Comparison of ENCODE assay signal across 10 cellular contexts in genomic region chr7:99273561-99273960, GRCh38. TPM values are rescaled to one million over a fixed set of nuclear protein-coding genes. Genes with fewer than 3 reads are reported as not detected.
DNase-seq lines count a peak whose midpoint lies in the region; ATAC-seq and TF ChIP-seq lines count a peak whose summit lies in the region.
"Not testable (repeated sequence)": the region's sequence is repeated elsewhere in the genome, so short reads cannot be mapped to it uniquely, and the experiment has no call there.
"Had no signal": no experiment of that assay in that cellular context is flagged by ENCODE, and none has a peak within 500 bp of the region (broad histone marks: within the 10 kb centered on the region; RNA-seq: fewer than 3 reads in every experiment).

No MANE protein-coding gene starts in this region.

- not testable (repeated sequence) for TF ChIP-seq CTCF in HEK293 (tag by site-specific recombination; IDR thresholded peaks at IDR 0.05); RWPE1 (conservative IDR thresholded peaks at IDR 0.05; ENCODE audit: low read depth); esophagus squamous epithelium (IDR thresholded peaks at IDR 0.05); smooth muscle cell (IDR thresholded peaks at IDR 0.05; ENCODE audit: borderline replicate concordance, insufficient read depth, poor library complexity, severe bottlenecking)

- 79 to 80% methylated on average over 1 of the region's 1 CpG for WGBS in esophagus squamous epithelium, 2 donors
- 88% methylated on average over 1 of the region's 1 CpG for WGBS in smooth muscle cell (ENCODE audit: low lambda C conversion rate)

- not testable (repeated sequence) for H4K20me1 ChIP-seq in smooth muscle cell (ENCODE audit: low read depth)

- ATAC-seq in activated T-helper 17 cell treated with anti-CD3 and anti-CD28 coated beads, Interleukin-2, amount 50 U/mL, for 72 hours (replicated peaks); activated naive CD8-positive, alpha-beta T cell treated with anti-CD3 and anti-CD28 coated beads, Interleukin-2, amount 50 U/mL, for 24 hours: not testable (repeated sequence)

- not testable (repeated sequence) for DNase-seq in RWPE1 (ENCODE audit: low spot score); activated CD4-positive, alpha-beta memory T cell treated with anti-CD3 and anti-CD28 coated beads for 36 hours; activated naive CD8-positive, alpha-beta T cell treated with anti-CD3 and anti-CD28 coated beads, Interleukin-2, amount 50 U/mL, for 24 hours; esophagus squamous epithelium (lab: John Stamatoyannopoulos, UW); smooth muscle cell (lab: John Stamatoyannopoulos, UW; ENCODE audit: unreplicated experiment)

- H3K4me1 ChIP-seq in HEK293 (ENCODE audit: control insufficient read depth, insufficient read depth, low read length); smooth muscle cell (ENCODE audit: low read depth): not testable (repeated sequence)
- H3K4me1 ChIP-seq in esophagus squamous epithelium: peaks cover 0 to 33% (median 10%) of the 10 kb centered on the region in 3 donors

- H3K36me3 Mint-ChIP-seq in activated CD4-positive, alpha-beta memory T cell treated with anti-CD3 and anti-CD28 coated beads for 36 hours; activated T-helper 17 cell treated with anti-CD3 and anti-CD28 coated beads, Interleukin-2, amount 50 U/mL, for 72 hours (ENCODE audit: low read depth); activated naive CD8-positive, alpha-beta T cell treated with anti-CD3 and anti-CD28 coated beads, Interleukin-2, amount 50 U/mL, for 24 hours (ENCODE audit: low read depth): not testable (repeated sequence)

- peak overlapping the region; percentile 83 for H3K27ac Mint-ChIP-seq in activated CD4-positive, alpha-beta memory T cell treated with anti-CD3 and anti-CD28 coated beads for 36 hours
- peak overlapping the region; percentile 89 for H3K27ac Mint-ChIP-seq in activated T-helper 17 cell treated with anti-CD3 and anti-CD28 coated beads, Interleukin-2, amount 50 U/mL, for 72 hours
- peak overlapping the region; percentile 88 for H3K27ac Mint-ChIP-seq in activated naive CD8-positive, alpha-beta T cell treated with anti-CD3 and anti-CD28 coated beads, Interleukin-2, amount 50 U/mL, for 24 hours

- not testable (repeated sequence) for H3K36me3 ChIP-seq in HEK293 (ENCODE audit: control insufficient read depth in 2 of 2, insufficient read depth in 1 of 2, low read length in 2 of 2); esophagus squamous epithelium; smooth muscle cell (ENCODE audit: low read depth)

- not testable (repeated sequence) for TF ChIP-seq POLR2A in esophagus squamous epithelium (IDR thresholded peaks at IDR 0.05)

- POLR2A ChIA-PET in HEK293 (lab: Yijun Ruan, JAX): interaction anchor here (0.7 kb wide), 1 partner anchor 22 kb away, joined by 3 read pairs; no protein-coding TSS in a partner anchor
- POLR2A ChIA-PET in RWPE1 (lab: Yijun Ruan, JAX; ENCODE audit: low non-redundant PET): not testable (repeated sequence)
- POLR2A ChIA-PET in activated CD4-positive, alpha-beta memory T cell treated with anti-CD3 and anti-CD28 coated beads for 36 hours (lab: Charles Lee): interaction anchor here (1.1 kb wide), 1 partner anchor 129 kb away, joined by 4 read pairs; no protein-coding TSS in a partner anchor

- not testable (repeated sequence) for H2AFZ ChIP-seq in smooth muscle cell (ENCODE audit: low read depth)

- CTCF ChIA-PET in HEK293 (lab: Yijun Ruan, JAX): not testable (repeated sequence)
- CTCF ChIA-PET in RWPE1 (lab: Yijun Ruan, JAX): interaction anchor here (0.6 to 0.7 kb wide), 2 partner anchors 40 to 41 kb away, joined by 3 to 4 read pairs; no protein-coding TSS in a partner anchor
- CTCF ChIA-PET in activated CD4-positive, alpha-beta memory T cell treated with anti-CD3 and anti-CD28 coated beads for 36 hours (lab: Charles Lee): interaction anchor here (1.0 to 1.9 kb wide), 4 partner anchors 10 to 52 kb away, joined by 3 to 8 read pairs (median 4); partner anchors contain the start of gene ARPC1A

- not testable (repeated sequence) for H3K9me3 Mint-ChIP-seq in activated CD4-positive, alpha-beta memory T cell treated with anti-CD3 and anti-CD28 coated beads for 36 hours; activated T-helper 17 cell treated with anti-CD3 and anti-CD28 coated beads, Interleukin-2, amount 50 U/mL, for 72 hours; activated naive CD8-positive, alpha-beta T cell treated with anti-CD3 and anti-CD28 coated beads, Interleukin-2, amount 50 U/mL, for 24 hours

- intact Hi-C loops in activated CD4-positive, alpha-beta memory T cell treated with anti-CD3 and anti-CD28 coated beads for 36 hours (cut with micrococcal nuclease); esophagus squamous epithelium (cut with DNase I): not testable (repeated sequence)

- H3F3A ChIP-seq in smooth muscle cell (ENCODE audit: low read depth): not testable (repeated sequence)

- H3K9me3 ChIP-seq in HEK293 (ENCODE audit: control insufficient read depth, insufficient read depth, low read depth, low read length); esophagus squamous epithelium; smooth muscle cell (replicated peaks; ENCODE audit: low read depth): not testable (repeated sequence)

- not testable (repeated sequence) for H3K4me3 ChIP-seq in HEK293 (ENCODE audit: low read depth, low read length); esophagus squamous epithelium; smooth muscle cell

- not testable (repeated sequence) for H3K79me2 ChIP-seq in smooth muscle cell (ENCODE audit: low read depth)

- H3K27me3 Mint-ChIP-seq in activated CD4-positive, alpha-beta memory T cell treated with anti-CD3 and anti-CD28 coated beads for 36 hours; activated T-helper 17 cell treated with anti-CD3 and anti-CD28 coated beads, Interleukin-2, amount 50 U/mL, for 72 hours; activated naive CD8-positive, alpha-beta T cell treated with anti-CD3 and anti-CD28 coated beads, Interleukin-2, amount 50 U/mL, for 24 hours: not testable (repeated sequence)

- not testable (repeated sequence) for H3K4me3 Mint-ChIP-seq in activated CD4-positive, alpha-beta memory T cell treated with anti-CD3 and anti-CD28 coated beads for 36 hours; activated naive CD8-positive, alpha-beta T cell treated with anti-CD3 and anti-CD28 coated beads, Interleukin-2, amount 50 U/mL, for 24 hours
- H3K4me3 Mint-ChIP-seq in activated T-helper 17 cell treated with anti-CD3 and anti-CD28 coated beads, Interleukin-2, amount 50 U/mL, for 72 hours: peak overlapping the region; percentile 63

- H3K27me3 ChIP-seq in esophagus squamous epithelium; smooth muscle cell (ENCODE audit: low read depth): not testable (repeated sequence)

- H3K4me2 ChIP-seq in smooth muscle cell: not testable (repeated sequence)

- H3K9ac ChIP-seq in smooth muscle cell (ENCODE audit: low read depth): not testable (repeated sequence)

- H3K27ac ChIP-seq in HEK293 (ENCODE audit: extremely low read depth, low read depth, low read length): not testable (repeated sequence)
- H3K27ac ChIP-seq in RWPE1: peak overlapping the region; percentile 95
- H3K27ac ChIP-seq in esophagus squamous epithelium: peak overlapping the region in 3 of 4 donors; percentile 75 to 82 (median 76)
- peak overlapping the region; percentile 76 for H3K27ac ChIP-seq in smooth muscle cell (ENCODE audit: low read depth)

- H3K4me1 Mint-ChIP-seq in activated CD4-positive, alpha-beta memory T cell treated with anti-CD3 and anti-CD28 coated beads for 36 hours (ENCODE audit: low read depth): peaks cover 12% of the 10 kb centered on the region
- H3K4me1 Mint-ChIP-seq in activated T-helper 17 cell treated with anti-CD3 and anti-CD28 coated beads, Interleukin-2, amount 50 U/mL, for 72 hours: peaks cover 17% of the 10 kb centered on the region
- peaks cover 24% of the 10 kb centered on the region for H3K4me1 Mint-ChIP-seq in activated naive CD8-positive, alpha-beta T cell treated with anti-CD3 and anti-CD28 coated beads, Interleukin-2, amount 50 U/mL, for 24 hours

TF ChIP-seq in HEK293, 187 proteins besides CTCF, POLR2A, EP300 and RAD21:
- TF ChIP-seq ZNF266 (tag by site-specific recombination; IDR thresholded peaks at IDR 0.05; ENCODE audit: low read depth): 0 out of 2 replicates have a peak, but pooled peaks have one; percentile 19
- peak; percentile 81 for TF ChIP-seq ZNF121 (tag by site-specific recombination; IDR thresholded peaks at IDR 0.05)
- TF ChIP-seq ZNF366 (tag by site-specific recombination; conservative IDR thresholded peaks at IDR 0.05): peak; percentile 72
- TF ChIP-seq ZNF670 (tag by site-specific recombination; IDR thresholded peaks at IDR 0.05; ENCODE audit: low read depth): peak; percentile 63; the same call in 1 of the 2 replicates
- TF ChIP-seq PRDM1 (tag by site-specific recombination; IDR thresholded peaks at IDR 0.05): peak; percentile 99

RNA-seq across cellular contexts. Expression of gene MYH16, which starts 0.9 kb away (rescaled TPM):
- not detected for total RNA-seq in activated CD4-positive, alpha-beta memory T cell treated with anti-CD3 and anti-CD28 coated beads for 36 hours
- not detected for total RNA-seq in activated T-helper 17 cell treated with anti-CD3 and anti-CD28 coated beads, Interleukin-2, amount 50 U/mL, for 72 hours
- total RNA-seq in esophagus squamous epithelium (under 1 TPM in 1 of 4 donors, not detected in 3; 0.76 TPM), smooth muscle cell (not detected in 2 replicates)
- not detected in 2 replicates for polyA plus RNA-seq in smooth muscle cell
- total RNA-seq: H1, OCI-LY7 had no signal
- polyA plus RNA-seq: CD14-positive monocyte, H1 had no signal

RNA-seq across cellular contexts. Expression of gene ARPC1A, which starts 52.1 kb away (rescaled TPM):
- 10 to 100 TPM; 66.9 to 70.0 TPM for total RNA-seq in activated CD4-positive, alpha-beta memory T cell treated with anti-CD3 and anti-CD28 coated beads for 36 hours
- total RNA-seq in activated T-helper 17 cell treated with anti-CD3 and anti-CD28 coated beads, Interleukin-2, amount 50 U/mL, for 72 hours: 10 to 100 TPM; 47.4 to 74.1 TPM
- total RNA-seq in esophagus squamous epithelium (100 to 1,000 TPM; 114 to 155 (median 154) TPM), smooth muscle cell (80.8 and 85.0 TPM in 2 replicates)
- polyA plus RNA-seq in smooth muscle cell: 109 and 113 TPM in 2 replicates
